ENCODE assay signal across 9 cellular contexts in genomic region chr6:45710304-45710821, GRCh38.
A peak's percentile ranks its signal among the peaks of the same experiment; 100 is the strongest.
DNase-seq lines count a peak whose midpoint lies in the region; ATAC-seq and FAIRE-seq lines count a peak whose summit lies in the region.
"Had no signal": no experiment of that assay in that cellular context is flagged by ENCODE, and none has a peak within 500 bp of the region (broad histone marks: within the 10 kb centered on the region; RNA-seq: fewer than 3 reads in every experiment).

No MANE protein-coding gene starts in this region.

- no peak for FAIRE-seq in urothelium cell line (lab: Jason Lieb, UNC)

- H3K9me3 Mint-ChIP-seq in memory B cell = no peaks in the 10 kb centered on the region
- H3K9me3 Mint-ChIP-seq: CD8-positive, alpha-beta T cell had no signal

- ATAC-seq in HG03280 (IDR thresholded peaks at IDR 0.05; ENCODE audit: unreplicated experiment) (peak; percentile 75), memory B cell (ENCODE audit: low read depth) (peak; percentile 57)
- ATAC-seq: CD8-positive, alpha-beta T cell had no signal

- H3K27ac Mint-ChIP-seq in memory B cell = no peak overlapping the region
- H3K27ac Mint-ChIP-seq: CD8-positive, alpha-beta T cell had no signal

- no peaks in the 10 kb centered on the region for H3K27me3 Mint-ChIP-seq in memory B cell

- H3K4me3 Mint-ChIP-seq in memory B cell = no peak overlapping the region
- H3K4me3 Mint-ChIP-seq: CD8-positive, alpha-beta T cell had no signal

- H3K36me3 Mint-ChIP-seq in memory B cell = no peaks in the 10 kb centered on the region
- H3K36me3 Mint-ChIP-seq: CD8-positive, alpha-beta T cell had no signal

- H3K4me1 Mint-ChIP-seq in memory B cell = peaks cover 14% of the 10 kb centered on the region

- peak; percentile 92 for DNase-seq in stimulated activated naive CD4-positive, alpha-beta T cell treated with Interleukin-2 at 50 U/mL for 16 hours (lab: John Stamatoyannopoulos, UW)
- no peak for DNase-seq in stimulated activated naive CD4-positive, alpha-beta T cell (lab: John Stamatoyannopoulos, UW)
- peak; percentile 40 to 50 for DNase-seq in activated CD4-positive, alpha-beta T cell treated with anti-CD3 and anti-CD28 coated beads, Interleukin-2, amount 50 U/mL, for 4 hours
- DNase-seq in memory B cell (ENCODE audit: low spot score in 2 of 2) = no peak
- no peak for DNase-seq in mucosa of gallbladder (ENCODE audit: low spot score)
- no peak for DNase-seq in NCI-H446 (lab: John Stamatoyannopoulos, UW)
- DNase-seq in urothelium cell line (ENCODE audit: low spot score) = no peak

Comparison
In these comparisons a context has a peak if more than half of its experiments do, and no peak if none do; other contexts are left out.
1. DNase-seq: peak in stimulated activated naive CD4-positive, alpha-beta T cell treated with Interleukin-2 at 50 U/mL for 16 hours (single experiment) and activated CD4-positive, alpha-beta T cell treated with anti-CD3 and anti-CD28 coated beads, Interleukin-2, amount 50 U/mL, for 4 hours (2 of 2); none in stimulated activated naive CD4-positive, alpha-beta T cell (0 of 6), memory B cell (0 of 2), mucosa of gallbladder (single experiment), NCI-H446 (0 of 2) and urothelium cell line (single experiment).